In genomic region chr12:113793250-113793649, GRCh38 we compare ENCODE assay signal across 14 cellular contexts.
DNase-seq lines count a peak whose midpoint lies in the region; ATAC-seq and TF ChIP-seq lines count a peak whose summit lies in the region.
"Had no signal": no experiment of that assay in that cellular context is flagged by ENCODE, and none has a peak within 500 bp of the region (broad histone marks: within the 10 kb centered on the region; RNA-seq: fewer than 3 reads in every experiment).

No MANE protein-coding gene starts in this region.

- peak; percentile 24 for DNase-seq in OCI-M1 (lab: John Stamatoyannopoulos, UW)
- DNase-seq in posterior vena cava (ENCODE audit: low spot score): peak; percentile 50
- no peak for DNase-seq in GF-D8 (lab: John Stamatoyannopoulos, UW)
- DNase-seq: AML-193; Caco-2; Calu3; CD4-positive, alpha-beta T cell; CD8-positive, alpha-beta T cell; DMS79 treated with DMSO at 0.1 percent for 48 hours had no signal

- H3K36me3 Mint-ChIP-seq in brain: no peaks in the 10 kb centered on the region

- TF ChIP-seq CTCF in brain (conservative IDR thresholded peaks at IDR 0.05): no peak

- H3K4me1 Mint-ChIP-seq in brain: peaks cover 55% of the 10 kb centered on the region
- H3K4me1 Mint-ChIP-seq: B cell had no signal

- ATAC-seq in HG03442 (IDR thresholded peaks at IDR 0.05; ENCODE audit: unreplicated experiment): no peak
- ATAC-seq: A549; CD8-positive, alpha-beta T cell; GM12878 had no signal

- intact Hi-C loops in posterior vena cava (cut with DNase I): no loop called here

- peaks cover 4% of the 10 kb centered on the region for H3K27me3 Mint-ChIP-seq in brain
- H3K27me3 Mint-ChIP-seq: B cell; CD4-positive, alpha-beta T cell had no signal

- peak overlapping the region in 4 of 5 experiments; percentile 3 to 92 (median 50) for H3K27ac Mint-ChIP-seq in brain
- H3K27ac Mint-ChIP-seq: B cell; CD4-positive, alpha-beta T cell; CD8-positive, alpha-beta T cell had no signal

- peaks cover 0 to 9% (median 2%) of the 10 kb centered on the region in 5 experiments for H3K9me3 Mint-ChIP-seq in brain

- H3K4me3 Mint-ChIP-seq in brain: no peak overlapping the region
- H3K4me3 Mint-ChIP-seq: B cell; CD4-positive, alpha-beta T cell; CD8-positive, alpha-beta T cell had no signal
